1 cellular context compared by ENCODE assay signal in the genomic region with DNA sequence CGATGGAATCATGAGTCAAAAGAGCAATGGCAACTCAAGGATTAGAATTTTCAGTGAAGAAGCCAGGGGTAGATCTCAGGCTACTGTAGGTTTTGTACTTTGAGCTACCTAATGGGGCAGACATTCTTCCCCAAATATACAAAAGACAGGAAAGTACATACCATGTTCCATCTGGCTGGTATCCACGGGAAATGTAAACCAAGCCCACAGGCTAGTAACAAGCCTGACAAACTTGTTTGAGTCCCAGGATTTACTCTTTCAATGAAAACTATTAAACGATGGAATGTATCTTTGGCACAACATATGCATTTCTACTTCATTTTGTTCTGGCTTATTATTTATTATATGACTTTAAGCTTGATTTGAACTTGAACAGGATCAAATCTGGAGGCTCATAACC.
TF ChIP-seq lines count a peak whose summit lies in the region.

No MANE protein-coding gene starts in this region.

TF ChIP-seq in H1, 55 proteins besides CTCF, POLR2A, EP300 and RAD21:
- no peak for TF ChIP-seq FOSL1 (IDR thresholded peaks at IDR 0.05; ENCODE audit: insufficient read depth, low read depth, low read length)
- no peak for TF ChIP-seq PHF8 (conservative IDR thresholded peaks at IDR 0.05; ENCODE audit: low read depth, low read length)
- no peak for TF ChIP-seq TEAD4 (IDR thresholded peaks at IDR 0.05; ENCODE audit: low read depth, low read length)
- no peak for TF ChIP-seq JUND (IDR thresholded peaks at IDR 0.05; ENCODE audit: low read length)
- TF ChIP-seq, protein P1, sequence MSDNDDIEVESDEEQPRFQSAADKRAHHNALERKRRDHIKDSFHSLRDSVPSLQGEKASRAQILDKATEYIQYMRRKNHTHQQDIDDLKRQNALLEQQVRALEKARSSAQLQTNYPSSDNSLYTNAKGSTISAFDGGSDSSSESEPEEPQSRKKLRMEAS (IDR thresholded peaks at IDR 0.05) = no peak
- no peak for TF ChIP-seq SRF (IDR thresholded peaks at IDR 0.05; ENCODE audit: low read depth, low read length)
- TF ChIP-seq BRCA1 (IDR thresholded peaks at IDR 0.05; ENCODE audit: low read depth, low read length) = no peak
- no peak for TF ChIP-seq TAF1 (IDR thresholded peaks at IDR 0.05; ENCODE audit: low read depth, low read length)
- no peak for TF ChIP-seq GABPA (IDR thresholded peaks at IDR 0.05; ENCODE audit: borderline replicate concordance, insufficient read depth, low read length)
- no peak for TF ChIP-seq CHD7 (IDR thresholded peaks at IDR 0.05; ENCODE audit: insufficient replicate concordance, low read length)
- TF ChIP-seq, protein P2, sequence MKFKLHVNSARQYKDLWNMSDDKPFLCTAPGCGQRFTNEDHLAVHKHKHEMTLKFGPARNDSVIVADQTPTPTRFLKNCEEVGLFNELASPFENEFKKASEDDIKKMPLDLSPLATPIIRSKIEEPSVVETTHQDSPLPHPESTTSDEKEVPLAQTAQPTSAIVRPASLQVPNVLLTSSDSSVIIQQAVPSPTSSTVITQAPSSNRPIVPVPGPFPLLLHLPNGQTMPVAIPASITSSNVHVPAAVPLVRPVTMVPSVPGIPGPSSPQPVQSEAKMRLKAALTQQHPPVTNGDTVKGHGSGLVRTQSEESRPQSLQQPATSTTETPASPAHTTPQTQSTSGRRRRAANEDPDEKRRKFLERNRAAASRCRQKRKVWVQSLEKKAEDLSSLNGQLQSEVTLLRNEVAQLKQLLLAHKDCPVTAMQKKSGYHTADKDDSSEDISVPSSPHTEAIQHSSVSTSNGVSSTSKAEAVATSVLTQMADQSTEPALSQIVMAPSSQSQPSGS (IDR thresholded peaks at IDR 0.05; ENCODE audit: low read length) = no peak
- TF ChIP-seq TAF7 (optimal IDR thresholded peaks at IDR 0.05; ENCODE audit: borderline replicate concordance, low read depth, low read length) = no peak
- no peak for TF ChIP-seq RFX5 (IDR thresholded peaks at IDR 0.05; ENCODE audit: borderline replicate concordance, low read depth, low read length)
- no peak for TF ChIP-seq CHD2 (IDR thresholded peaks at IDR 0.05; ENCODE audit: low read length)
TF ChIP-seq in H1: peak in this region for 0.
